ENCODE assay signal across 8 cellular contexts in genomic region chr20:3045816-3046676, GRCh38. TPM values are rescaled to one million over a fixed set of nuclear protein-coding genes. Genes with fewer than 3 reads are reported as not detected.
A peak's percentile ranks its signal among the peaks of the same experiment; 100 is the strongest.
DNase-seq lines count a peak whose midpoint lies in the region; FAIRE-seq and TF ChIP-seq lines count a peak whose summit lies in the region.

Gene MRPS26, plus strand, starts transcription at chr20:3046052. Its CDS starts 17 bp downstream, at chr20:3046069.

- TF ChIP-seq POLR2A in GM10847 (IDR thresholded peaks at IDR 0.05; ENCODE audit: extremely low read depth, insufficient read length): peak; percentile 66
- peak; percentile 89 for TF ChIP-seq POLR2A in NB4 (IDR thresholded peaks at IDR 0.05; ENCODE audit: extremely low read depth, insufficient read length)

- peaks cover 27% of the 10 kb centered on the region for H3K4me1 Mint-ChIP-seq in T-helper 1 cell treated with Interleukin-12 subunit alpha and Interleukin-12 subunit beta and Interleukin-4 antibody, amounts not matched to agents 30 μg/mL and 1 μg/mL, for 36 hours (ENCODE audit: low read depth)

- no peaks in the 10 kb centered on the region for H3K27me3 ChIP-seq in right atrium auricular region

- TF ChIP-seq CTCF in NB4 (IDR thresholded peaks at IDR 0.05; ENCODE audit: low read depth, low read length): no peak
- TF ChIP-seq CTCF in right atrium auricular region (IDR thresholded peaks at IDR 0.05): peak in 1 of 2 donors; percentile 17

- peak within 1 kb of the TSS; percentile 86 for H3K27ac Mint-ChIP-seq in T-helper 1 cell treated with Interleukin-12 subunit alpha and Interleukin-12 subunit beta and Interleukin-4 antibody, amounts not matched to agents 30 μg/mL and 1 μg/mL, for 36 hours

- H3K9me3 Mint-ChIP-seq in T-helper 1 cell treated with Interleukin-12 subunit alpha and Interleukin-12 subunit beta and Interleukin-4 antibody, amounts not matched to agents 30 μg/mL and 1 μg/mL, for 36 hours: no peaks in the 10 kb centered on the region

- CTCF ChIA-PET in HEK293T (lab: Yijun Ruan, JAX): no interaction called here

- H3K27me3 Mint-ChIP-seq in T-helper 1 cell treated with Interleukin-12 subunit alpha and Interleukin-12 subunit beta and Interleukin-4 antibody, amounts not matched to agents 30 μg/mL and 1 μg/mL, for 36 hours (ENCODE audit: low read depth): no peaks in the 10 kb centered on the region

- FAIRE-seq in urothelium cell line (lab: Jason Lieb, UNC): peak; percentile 66

- DNase-seq in HEK293T (ENCODE audit: extremely low spot score) (peak; percentile 90), NB4 (ENCODE audit: low read depth) (peak; percentile 65), amygdala (lab: John Stamatoyannopoulos, UW) (peak in 54 of 56 donors; percentile 32 to 95 (median 83)), right atrium auricular region (ENCODE audit: low spot score) (peak; percentile 90), pulmonary artery endothelial cell (ENCODE audit: low read depth, low spot score) (peak; percentile 52), urothelium cell line (ENCODE audit: low spot score) (peak; percentile 93)

- H3K36me3 Mint-ChIP-seq in T-helper 1 cell treated with Interleukin-12 subunit alpha and Interleukin-12 subunit beta and Interleukin-4 antibody, amounts not matched to agents 30 μg/mL and 1 μg/mL, for 36 hours (ENCODE audit: low read depth): peaks cover 23% of the 10 kb centered on the region

- POLR2A ChIA-PET in HEK293T (lab: Yijun Ruan, JAX): interaction anchor here (0.9 to 1.8 kb wide), 4 partner anchors 38 to 382 kb away, joined by 3 to 5 read pairs (median 3); partner anchors contain the start of genes FASTKD5, IDH3B and UBOX5

- no peaks in the 10 kb centered on the region for H3K9me3 ChIP-seq in right atrium auricular region

- H3K27ac ChIP-seq in right atrium auricular region: peak within 1 kb of the TSS; percentile 93 to 94

- peaks cover 0 to 34% of the 10 kb centered on the region in 2 donors for H3K4me1 ChIP-seq in right atrium auricular region

- peaks cover 26% of the 10 kb centered on the region for H3K36me3 ChIP-seq in right atrium auricular region

- peak within 1 kb of the TSS; percentile 92 for H3K4me3 ChIP-seq in NB4 (ENCODE audit: low read depth, low read length)
- H3K4me3 ChIP-seq in right atrium auricular region: peak within 1 kb of the TSS; percentile 77 to 95

- peak within 1 kb of the TSS; percentile 84 for H3K4me3 Mint-ChIP-seq in T-helper 1 cell treated with Interleukin-12 subunit alpha and Interleukin-12 subunit beta and Interleukin-4 antibody, amounts not matched to agents 30 μg/mL and 1 μg/mL, for 36 hours

TF ChIP-seq in HEK293T, 16 proteins besides CTCF, POLR2A, EP300 and RAD21:
- TF ChIP-seq SP1 (IDR thresholded peaks at IDR 0.05) (no peak), ELF4 (IDR thresholded peaks at IDR 0.05) (peak; percentile 47; the same call in 1 of the 2 replicates), PKNOX1 (IDR thresholded peaks at IDR 0.05) (peak; percentile 67), FOXM1 (IDR thresholded peaks at IDR 0.05; ENCODE audit: borderline replicate concordance) (peak; percentile 2; the same call in 1 of the 2 replicates), L3MBTL2 (conservative IDR thresholded peaks at IDR 0.05) (peak; percentile 83), LEF1 (IDR thresholded peaks at IDR 0.05; ENCODE audit: borderline replicate concordance) (no peak)

RNA-seq across cellular contexts. Expression of gene MRPS26, which starts in this region (rescaled TPM):
- total RNA-seq in right atrium auricular region (10 to 100 TPM; 44.7 to 45.4 TPM), pulmonary artery endothelial cell (55.4 and 57.9 TPM in 2 replicates)

Comparison
In these comparisons a context has a peak if more than half of its experiments do, and no peak if none do; other contexts are left out.
1. Peak in every context shown above with its lines: DNase-seq, H3K4me3 ChIP-seq and H3K27ac ChIP-seq.